In the genomic region with DNA sequence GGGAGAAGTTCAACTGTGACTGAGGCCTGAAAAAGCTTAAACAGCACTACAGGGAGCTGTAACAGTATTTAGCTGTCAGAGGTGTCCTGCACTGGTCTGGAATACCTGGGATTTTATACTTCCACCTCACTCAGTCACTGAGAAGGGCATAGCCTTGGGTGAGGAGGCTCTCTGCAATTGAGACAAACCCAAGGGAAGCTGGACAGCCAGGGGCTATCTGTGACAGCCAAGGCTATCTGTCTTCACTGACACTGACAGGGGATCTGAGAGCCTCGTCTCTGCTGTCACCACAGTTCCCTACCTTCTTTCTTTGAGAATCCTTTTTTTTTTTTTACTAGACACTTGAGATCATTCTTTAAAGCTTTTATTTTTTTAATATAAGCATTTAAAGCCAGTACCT, we compare ENCODE assay signal across 24 cellular contexts.
DNase-seq lines count a peak whose midpoint lies in the region; ATAC-seq and TF ChIP-seq lines count a peak whose summit lies in the region.
"Had no signal": no experiment of that assay in that cellular context is flagged by ENCODE, and none has a peak within 500 bp of the region (broad histone marks: within the 10 kb centered on the region; RNA-seq: fewer than 3 reads in every experiment).

No MANE protein-coding gene starts in this region.

- H3K27me3 ChIP-seq in DND-41 (ENCODE audit: insufficient read depth, low read length, poor library complexity) (no peaks in the 10 kb centered on the region), neuronal stem cell (ENCODE audit: control insufficient read depth in 3 of 3, insufficient read depth in 3 of 3, low read depth in 1 of 3, low read length in 3 of 3) (no peaks in the 10 kb centered on the region)
- H3K27me3 ChIP-seq: MG63 had no signal

- H3K4me2 ChIP-seq in DND-41 (ENCODE audit: insufficient read depth, low read length) (no peak overlapping the region), neuronal stem cell (ENCODE audit: insufficient read depth, low read length, poor library complexity, severe bottlenecking) (no peak overlapping the region)
- H3K4me2 ChIP-seq: A549 had no signal

- H3K27ac ChIP-seq in DND-41 (ENCODE audit: low read length) (no peak overlapping the region), neuronal stem cell (replicated peaks; ENCODE audit: low read length) (no peak overlapping the region)
- H3K27ac ChIP-seq: A549 had no signal

- H4K91ac ChIP-seq in neuronal stem cell (ENCODE audit: low read depth, low read length, poor library complexity), result no peak overlapping the region

- no peak overlapping the region for H2BK15ac ChIP-seq in neuronal stem cell (ENCODE audit: low read length)

- H3K14ac ChIP-seq in neuronal stem cell (ENCODE audit: low read length), result no peak overlapping the region

- no peaks in the 10 kb centered on the region for H4K20me1 ChIP-seq in DND-41 (ENCODE audit: insufficient read depth, low read length)

- no peak overlapping the region for H2BK12ac ChIP-seq in neuronal stem cell (ENCODE audit: low read length)

- no peak overlapping the region for H2BK5ac ChIP-seq in neuronal stem cell (ENCODE audit: low read length)

- peaks cover 13% of the 10 kb centered on the region for H3K4me1 Mint-ChIP-seq in type B pancreatic cell (ENCODE audit: unreplicated experiment)

- no peaks in the 10 kb centered on the region for H3K9me3 ChIP-seq in DND-41 (ENCODE audit: insufficient read depth, low read length, severe bottlenecking)
- no peaks in the 10 kb centered on the region for H3K9me3 ChIP-seq in neuronal stem cell (replicated peaks in 1 of 2; ENCODE audit: control insufficient read depth in 2 of 2, insufficient read depth in 1 of 2, low read depth in 1 of 2, low read length in 2 of 2)
- H3K9me3 ChIP-seq: A549, HAP-1, MG63 had no signal

- H3K4ac ChIP-seq in neuronal stem cell (ENCODE audit: low read length), result no peak overlapping the region

- no peak for DNase-seq in DND-41
- DNase-seq in SK-N-DZ (ENCODE audit: low spot score), result peak; percentile 15
- DNase-seq in neuronal stem cell (ENCODE audit: low spot score), result no peak
- no peak for DNase-seq in type B pancreatic cell (ENCODE audit: extremely low spot score, unreplicated experiment)
- no peak for DNase-seq in NCI-H345 treated with DMSO at 0.1 percent for 48 hours (lab: John Stamatoyannopoulos, UW; ENCODE audit: unreplicated experiment)
- no peak for DNase-seq in stimulated activated CD4-positive, alpha-beta T cell treated with anti-CD3 and anti-CD28 coated beads, Interleukin-12 subunit alpha, Interleukin-12 subunit beta, amount 100 ng/mL, for 4 hours
- DNase-seq: AML-193; C1 segment of cervical spinal cord; CD4-positive, alpha-beta memory T cell; DMS 273 treated with DMSO at 0.1 percent for 48 hours; DMS79; KBM-7; MG63; NCI-H1105 treated with DMSO at 0.1 percent for 48 hours; NCI-H146; NCI-H1930; NCI-H446 treated with DMSO at 0.1 percent for 48 hours; NCI-H526; RPMI8226; SHP77; SW 1271 had no signal

- H3K4me3 ChIP-seq in DND-41 (ENCODE audit: low read depth in 1 of 2, low read length in 2 of 2) (no peak overlapping the region), neuronal stem cell (ENCODE audit: low read length in 2 of 2) (no peak overlapping the region)
- H3K4me3 ChIP-seq: A549, HAP-1, MG63 had no signal

- H2BK120ac ChIP-seq in neuronal stem cell (ENCODE audit: low read depth, low read length), result no peak overlapping the region

- ATAC-seq in DND-41 (ENCODE audit: insufficient read depth, low read depth) (no peak), GM21619 (IDR thresholded peaks at IDR 0.05; ENCODE audit: unreplicated experiment) (no peak)
- ATAC-seq: A549 had no signal

- H3K4me1 ChIP-seq in DND-41 (ENCODE audit: insufficient read depth, low read length) (peaks cover 7% of the 10 kb centered on the region; the same call in 1 of the 2 replicates), neuronal stem cell (ENCODE audit: control insufficient read depth in 2 of 2, insufficient read depth in 1 of 2, low read depth in 1 of 2, low read length in 2 of 2) (no peaks in the 10 kb centered on the region)
- H3K4me1 ChIP-seq: A549, HAP-1 had no signal

- no peak overlapping the region for H3K18ac ChIP-seq in neuronal stem cell (ENCODE audit: low read length)

- no CpG with 5 or more reads among the region's 1 CpG for WGBS in neuronal stem cell (ENCODE audit: extremely low coverage in 2 of 2, insufficient read length in 2 of 2, insufficient replicate concordance in 1 of 2), 2 donors

- H3K23ac ChIP-seq in neuronal stem cell (ENCODE audit: low read depth, low read length, poor library complexity), result no peak overlapping the region

- H3K27ac Mint-ChIP-seq in type B pancreatic cell, result peak overlapping the region; percentile 0
- H3K27ac Mint-ChIP-seq: CD4-positive, alpha-beta memory T cell had no signal

- peaks cover 1% of the 10 kb centered on the region for H3K27me3 Mint-ChIP-seq in type B pancreatic cell

- no peaks in the 10 kb centered on the region for H3K9me3 Mint-ChIP-seq in type B pancreatic cell

- H3K9ac ChIP-seq in DND-41 (ENCODE audit: low read depth, low read length) (no peak overlapping the region), neuronal stem cell (ENCODE audit: low read depth, low read length, poor library complexity) (no peak overlapping the region)

- no peaks in the 10 kb centered on the region for H3K79me2 ChIP-seq in DND-41 (ENCODE audit: insufficient read depth, low read length)

- no peaks in the 10 kb centered on the region for H3K36me3 ChIP-seq in DND-41 (ENCODE audit: insufficient read depth, low read length)
- no peaks in the 10 kb centered on the region for H3K36me3 ChIP-seq in neuronal stem cell (replicated peaks in 1 of 2; ENCODE audit: control insufficient read depth in 2 of 2, insufficient read depth in 2 of 2, low read length in 2 of 2)
- H3K36me3 ChIP-seq: HAP-1, MG63 had no signal

- peaks cover 4% of the 10 kb centered on the region for H3K36me3 Mint-ChIP-seq in type B pancreatic cell
- H3K36me3 Mint-ChIP-seq: CD4-positive, alpha-beta memory T cell had no signal

- no peak overlapping the region for H2AK5ac ChIP-seq in neuronal stem cell (ENCODE audit: low read depth, low read length)

- H4K8ac ChIP-seq in neuronal stem cell (ENCODE audit: low read depth, low read length), result no peak overlapping the region

- TF ChIP-seq CTCF in DND-41 (IDR thresholded peaks at IDR 0.05; ENCODE audit: borderline replicate concordance, extremely low read depth, low read length, poor library complexity, severe bottlenecking) (no peak), type B pancreatic cell (conservative IDR thresholded peaks at IDR 0.05) (no peak)

- H3K79me1 ChIP-seq in neuronal stem cell (ENCODE audit: low read depth, low read length), result no peaks in the 10 kb centered on the region

- 0 out of 2 replicates have a peak overlapping the region, but pooled peaks have one; percentile 31 for H2AFZ ChIP-seq in DND-41 (ENCODE audit: low read depth, low read length)
- peak overlapping the region; percentile 31 for H2AFZ ChIP-seq in neuronal stem cell (ENCODE audit: low read length)

- no peak overlapping the region for H3K4me3 Mint-ChIP-seq in type B pancreatic cell
- H3K4me3 Mint-ChIP-seq: CD4-positive, alpha-beta memory T cell had no signal
